ENCODE assay signal across 30 cellular contexts in genomic region chr9:110189559-110190311, GRCh38. TPM values are rescaled to one million over a fixed set of nuclear protein-coding genes. Genes with fewer than 3 reads are reported as not detected.
A peak's percentile ranks its signal among the peaks of the same experiment; 100 is the strongest.
DNase-seq lines count a peak whose midpoint lies in the region; ATAC-seq and TF ChIP-seq lines count a peak whose summit lies in the region.
"Had no signal": no experiment of that assay in that cellular context is flagged by ENCODE, and none has a peak within 500 bp of the region (broad histone marks: within the 10 kb centered on the region; RNA-seq: fewer than 3 reads in every experiment).

No MANE protein-coding gene starts in this region.

- no peak for TF ChIP-seq POLR2A in testis (IDR thresholded peaks at IDR 0.05)

- H2AFZ ChIP-seq in DND-41 (ENCODE audit: low read depth, low read length): 0 out of 2 replicates have a peak overlapping the region, but pooled peaks have one; percentile 7

- H3K4me1 ChIP-seq in DND-41 (ENCODE audit: insufficient read depth, low read length) (peaks cover 56% of the 10 kb centered on the region), colonic mucosa (peaks cover 9% of the 10 kb centered on the region), muscle layer of colon (ENCODE audit: insufficient read depth, low read length) (peaks cover 37% of the 10 kb centered on the region), testis (no peaks in the 10 kb centered on the region)

- no peak overlapping the region; the same call in 1 of the 2 replicates for H3K4me2 ChIP-seq in DND-41 (ENCODE audit: insufficient read depth, low read length)

- no peak for DNase-seq in DND-41
- DNase-seq in colonic mucosa: no peak
- DNase-seq in testis: no peak
- no peak for DNase-seq in midbrain (lab: John Stamatoyannopoulos, UW)
- DNase-seq in KG1 (lab: John Stamatoyannopoulos, UW): no peak
- DNase-seq in GM19240 (ENCODE audit: insufficient read length, low spot score): no peak
- DNase-seq: activated CD8-positive, alpha-beta T cell treated with anti-CD3 and anti-CD28 coated beads for 36 hours; DMS79 treated with DMSO at 0.1 percent for 48 hours; effector memory CD8-positive, alpha-beta T cell; foreskin keratinocyte; mesendoderm; naive thymus-derived CD8-positive, alpha-beta T cell; NCI-H2081 treated with DMSO at 0.1 percent for 48 hours; NCI-H226; NCI-H748 treated with DMSO at 0.1 percent for 48 hours; occipital lobe; retina; stimulated activated CD4-positive, alpha-beta T cell treated with anti-CD3 and anti-CD28 coated beads, Interleukin-12 subunit alpha, Interleukin-12 subunit beta, amount 100 ng/mL, for 4 hours; stimulated activated CD4-positive, alpha-beta T cell treated with anti-CD3 and anti-CD28 coated beads, Interleukin-4, amount 100 ng/mL, for 1 hour; T-helper 17 cell had no signal

- H3K27me3 ChIP-seq in DND-41 (ENCODE audit: insufficient read depth, low read length, poor library complexity) (no peaks in the 10 kb centered on the region), colonic mucosa (no peaks in the 10 kb centered on the region), muscle layer of colon (ENCODE audit: control insufficient read depth in 1 of 2, insufficient read depth in 2 of 2, low read length in 2 of 2) (no peaks in the 10 kb centered on the region), testis (no peaks in the 10 kb centered on the region)
- H3K27me3 ChIP-seq: BLaER1, cardiac muscle cell, foreskin keratinocyte had no signal

- H3K79me2 ChIP-seq in DND-41 (ENCODE audit: insufficient read depth, low read length): no peaks in the 10 kb centered on the region

- H3K36me3 ChIP-seq in DND-41 (ENCODE audit: insufficient read depth, low read length) (no peaks in the 10 kb centered on the region), colonic mucosa (no peaks in the 10 kb centered on the region), muscle layer of colon (ENCODE audit: insufficient read depth, low read length) (no peaks in the 10 kb centered on the region), testis (ENCODE audit: low read depth, missing control alignments) (no peaks in the 10 kb centered on the region)
- H3K36me3 ChIP-seq: BLaER1, cardiac muscle cell had no signal

- WGBS in testis, 2 donors: 84 to 91% methylated on average over 6 of the region's 6 CpGs

- peak overlapping the region; percentile 99 for H3K27ac ChIP-seq in DND-41 (ENCODE audit: low read length)
- peak overlapping the region; percentile 77 for H3K27ac ChIP-seq in colonic mucosa
- peak overlapping the region; percentile 69 for H3K27ac ChIP-seq in muscle layer of colon (ENCODE audit: low read depth, low read length)
- peak overlapping the region; percentile 15 to 70 for H3K27ac ChIP-seq in testis
- H3K27ac ChIP-seq: cardiac muscle cell, foreskin keratinocyte, SK-N-MC had no signal

- intact Hi-C loops in colonic mucosa (cut with DNase I) (no loop called here), testis (cut with DNase I; ENCODE audit: low total_unique reads) (no loop called here)

- H3K4me3 ChIP-seq in DND-41 (ENCODE audit: low read depth in 1 of 2, low read length in 2 of 2) (no peak overlapping the region), colonic mucosa (no peak overlapping the region), muscle layer of colon (ENCODE audit: low read depth in 1 of 2, low read length in 2 of 2) (no peak overlapping the region), testis (no peak overlapping the region)
- H3K4me3 ChIP-seq: BLaER1, cardiac muscle cell, coronary artery, SK-N-MC had no signal

- H3K9me3 ChIP-seq in DND-41 (ENCODE audit: insufficient read depth, low read length, severe bottlenecking): no peaks in the 10 kb centered on the region
- H3K9me3 ChIP-seq in colonic mucosa: no peaks in the 10 kb centered on the region
- H3K9me3 ChIP-seq in muscle layer of colon (ENCODE audit: low read length): no peaks in the 10 kb centered on the region
- H3K9me3 ChIP-seq in testis: no peaks in the 10 kb centered on the region
- H3K9me3 ChIP-seq: BLaER1 had no signal

- H3K9ac ChIP-seq in DND-41 (ENCODE audit: low read depth, low read length) (peak overlapping the region; percentile 49), colonic mucosa (ENCODE audit: low read depth in 2 of 2, low read length in 2 of 2) (peak overlapping the region in 1 of 2 donors; percentile 22), muscle layer of colon (ENCODE audit: low read length) (no peak overlapping the region)
- H3K9ac ChIP-seq: BLaER1 had no signal

- TF ChIP-seq CTCF in DND-41 (IDR thresholded peaks at IDR 0.05; ENCODE audit: borderline replicate concordance, extremely low read depth, low read length, poor library complexity, severe bottlenecking) (no peak), colonic mucosa (IDR thresholded peaks at IDR 0.05) (no peak), testis (IDR thresholded peaks at IDR 0.05) (no peak)

- ATAC-seq in DND-41 (ENCODE audit: insufficient read depth, low read depth): no peak
- ATAC-seq: activated CD8-positive, alpha-beta T cell treated with anti-CD3 and anti-CD28 coated beads for 36 hours; activated T-helper 17 cell treated with anti-CD3 and anti-CD28 coated beads, Interleukin-2, amount 50 U/mL, for 72 hours; effector memory CD8-positive, alpha-beta T cell; foreskin keratinocyte; HCT116; naive thymus-derived CD8-positive, alpha-beta T cell; stimulated activated effector memory CD8-positive, alpha-beta T cell treated with anti-CD3 and anti-CD28 coated beads, Interleukin-12 subunit alpha, Interleukin-12 subunit beta, amount 100 ng/mL, for 72 hours; T-helper 17 cell had no signal

- no peaks in the 10 kb centered on the region for H4K20me1 ChIP-seq in DND-41 (ENCODE audit: insufficient read depth, low read length)
- H4K20me1 ChIP-seq: BLaER1 had no signal

RNA-seq across cellular contexts. Expression of gene C9orf152, which starts 18.2 kb away (rescaled TPM):
- 10 to 100 TPM; 72.6 to 80.1 TPM for total RNA-seq in colonic mucosa
- not detected for total RNA-seq in testis
- polyA plus RNA-seq in testis (ENCODE audit: insufficient read depth, low read depth, low replicate concordance): not detected
- total RNA-seq: activated CD8-positive, alpha-beta T cell treated with anti-CD3 and anti-CD28 coated beads for 36 hours; activated T-helper 17 cell treated with anti-CD3 and anti-CD28 coated beads, Interleukin-2, amount 50 U/mL, for 72 hours; cardiac muscle cell; foreskin keratinocyte; M059J; naive thymus-derived CD8-positive, alpha-beta T cell; occipital lobe; T-helper 17 cell had no signal
- polyA plus RNA-seq: AG04450; cardiac muscle cell; foreskin keratinocyte; naive thymus-derived CD8-positive, alpha-beta T cell had no signal

Comparison
In these comparisons a context has a peak if more than half of its experiments do, and no peak if none do; other contexts are left out.
1. H3K27ac ChIP-seq: peak in every context shown above with its lines; median percentile 99 in DND-41; 77 in colonic mucosa; 69 in muscle layer of colon; 42 in testis.
2. RNA of gene C9orf152, which starts 18.2 kb away (total RNA-seq): 72.6 to 80.1 TPM in colonic mucosa; not detected in testis; every median in the first group is over 10 times any median in the second.